Comparison of ENCODE assay signal across 9 cellular contexts in the genomic region with DNA sequence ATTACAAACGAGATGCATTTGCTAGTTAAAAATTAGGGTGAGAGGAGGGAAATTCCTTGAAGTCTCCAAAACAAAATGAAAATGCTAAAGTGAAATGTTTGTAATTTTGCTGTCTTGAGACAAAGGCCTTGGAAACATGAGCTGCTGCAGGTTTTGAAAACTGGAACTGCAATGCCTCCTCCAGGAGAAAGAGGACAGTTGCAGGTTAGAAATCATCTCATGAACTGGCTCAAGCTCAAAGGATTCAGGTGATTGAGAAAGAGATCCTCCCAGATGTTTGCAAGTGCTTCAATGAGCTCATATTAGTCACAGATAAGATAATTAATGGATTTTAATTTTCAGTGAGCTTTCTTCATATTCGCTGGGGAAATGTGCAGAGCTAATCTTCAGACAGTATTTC. TPM values are rescaled to one million over a fixed set of nuclear protein-coding genes. Genes with fewer than 3 reads are reported as not detected.
DNase-seq lines count a peak whose midpoint lies in the region; ATAC-seq and TF ChIP-seq lines count a peak whose summit lies in the region.
"Had no signal": no experiment of that assay in that cellular context is flagged by ENCODE, and none has a peak within 500 bp of the region (broad histone marks: within the 10 kb centered on the region; RNA-seq: fewer than 3 reads in every experiment).

No MANE protein-coding gene starts in this region.

- no peaks in the 10 kb centered on the region for H3K27me3 Mint-ChIP-seq in Calu3 (ENCODE audit: unreplicated experiment)
- peaks cover 0 to 4% (median 3%) of the 10 kb centered on the region in 3 donors for H3K27me3 Mint-ChIP-seq in CD14-positive monocyte (ENCODE audit: low read depth in 3 of 3)

- BruUV-seq in Calu3 (replicated peaks; lab: Mats Ljungman, UMichigan) = no TSS peak

- H3K4me1 ChIP-seq in MM.1S (ENCODE audit: low read length) (no peaks in the 10 kb centered on the region), mesendoderm (ENCODE audit: control insufficient read depth, low read depth, low read length) (no peaks in the 10 kb centered on the region)

- no peak overlapping the region for H3K23ac ChIP-seq in mesendoderm (ENCODE audit: low read length)

- no peaks in the 10 kb centered on the region for H3K27me3 ChIP-seq in MM.1S (replicated peaks; ENCODE audit: insufficient read depth, low read length)
- no peaks in the 10 kb centered on the region for H3K27me3 ChIP-seq in mesendoderm (ENCODE audit: insufficient read depth, low read length, poor library complexity)

- H3K4me3 ChIP-seq in MM.1S (ENCODE audit: low read length) (no peak overlapping the region), mesendoderm (ENCODE audit: low read length) (no peak overlapping the region)

- H3K27ac Mint-ChIP-seq in Calu3 (ENCODE audit: unreplicated experiment) (no peak overlapping the region), CD14-positive monocyte (no peak overlapping the region)

- H3K4me2 ChIP-seq in MM.1S (ENCODE audit: low read depth, low read length) (no peak overlapping the region), mesendoderm (ENCODE audit: low read length) (no peak overlapping the region)

- no peak for ATAC-seq in HG03095 (IDR thresholded peaks at IDR 0.05; ENCODE audit: unreplicated experiment)
- no peak for ATAC-seq in GM18870 (IDR thresholded peaks at IDR 0.05; ENCODE audit: unreplicated experiment)

- H2BK15ac ChIP-seq in mesendoderm (replicated peaks; ENCODE audit: low read depth) = no peak overlapping the region

- H3K9ac ChIP-seq in MM.1S (ENCODE audit: low read length) (no peak overlapping the region), mesendoderm (ENCODE audit: low read length) (no peak overlapping the region)

- no peak overlapping the region for H3K4me3 Mint-ChIP-seq in Calu3 (ENCODE audit: low read depth, unreplicated experiment)
- H3K4me3 Mint-ChIP-seq in CD14-positive monocyte = no peak overlapping the region

- H2BK120ac ChIP-seq in mesendoderm (ENCODE audit: low read depth, low read length) = no peak overlapping the region

- H3K9me2 ChIP-seq in MM.1S (replicated peaks; ENCODE audit: insufficient read depth, low read length) = no peaks in the 10 kb centered on the region

- H3K56ac ChIP-seq in mesendoderm (ENCODE audit: low read length) = no peak overlapping the region

- no peaks in the 10 kb centered on the region for H3K9me3 ChIP-seq in MM.1S (replicated peaks; ENCODE audit: insufficient read depth, low read length)

- H3K27ac ChIP-seq in MM.1S (ENCODE audit: low read length) (no peak overlapping the region), mesendoderm (ENCODE audit: low read depth, low read length) (no peak overlapping the region)

- H3K79me1 ChIP-seq in mesendoderm (ENCODE audit: low read length) = no peaks in the 10 kb centered on the region

- H4K20me1 ChIP-seq in MM.1S (ENCODE audit: insufficient read depth, low read length) = no peaks in the 10 kb centered on the region

- no peak overlapping the region for H2AK5ac ChIP-seq in mesendoderm (ENCODE audit: low read length)

- intact Hi-C loops in Calu3 (cut with micrococcal nuclease; ENCODE audit: unreplicated experiment) (loop anchor here (1.0 to 5.0 kb wide), 2 partner anchors 243 to 1198 kb away; no protein-coding TSS in a partner anchor), CD14-positive monocyte (cut with micrococcal nuclease) (no loop called here)

- H3K4ac ChIP-seq in mesendoderm (ENCODE audit: low read depth, low read length) = no peak overlapping the region

- peaks cover 9% of the 10 kb centered on the region for H3K4me1 Mint-ChIP-seq in Calu3 (ENCODE audit: low read depth, unreplicated experiment)
- H3K4me1 Mint-ChIP-seq in CD14-positive monocyte = peaks cover 13% of the 10 kb centered on the region

- H3K36me3 Mint-ChIP-seq in Calu3 (ENCODE audit: insufficient read depth, unreplicated experiment) (no peaks in the 10 kb centered on the region), CD14-positive monocyte (no peaks in the 10 kb centered on the region)

- peak; percentile 14 for TF ChIP-seq CTCF in Calu3 (IDR thresholded peaks at IDR 0.05; ENCODE audit: unreplicated experiment)
- 0 out of 2 replicates have a peak, but pooled peaks have one; percentile 12 for TF ChIP-seq CTCF in MM.1S (IDR thresholded peaks at IDR 0.05; ENCODE audit: low read length)
- TF ChIP-seq CTCF in CD14-positive monocyte (IDR thresholded peaks at IDR 0.05) = no peak

- DNase-seq in Calu3 (no peak), MM.1S (peak; percentile 15), amniotic epithelial cell (ENCODE audit: low read depth) (peak; percentile 94), mesendoderm (peak; percentile 54), T-helper 9 cell (no peak), CD14-positive monocyte (ENCODE audit: low spot score) (no peak)
- DNase-seq: activated CD4-positive, CD25-positive, alpha-beta regulatory T cell treated with anti-CD3 and anti-CD28 coated beads, Interleukin-2, amount 50 U/mL, for 72 hours had no signal

- WGBS in mesendoderm (ENCODE audit: extremely low coverage, insufficient coverage, low lambda C conversion rate) = no CpG with 5 or more reads among the region's 2 CpGs

- no peak overlapping the region for H3K18ac ChIP-seq in mesendoderm (ENCODE audit: low read length)

- no peaks in the 10 kb centered on the region for H3F3A ChIP-seq in MM.1S (ENCODE audit: insufficient read depth, low read length)

- H3K9me3 Mint-ChIP-seq in Calu3 (ENCODE audit: low read depth, unreplicated experiment) = no peaks in the 10 kb centered on the region
- no peaks in the 10 kb centered on the region for H3K9me3 Mint-ChIP-seq in CD14-positive monocyte

- H3K79me2 ChIP-seq in MM.1S (ENCODE audit: low read length) (no peaks in the 10 kb centered on the region), mesendoderm (ENCODE audit: control insufficient read depth, insufficient read depth, low read length) (no peaks in the 10 kb centered on the region)

- H4K5ac ChIP-seq in mesendoderm (ENCODE audit: low read length) = no peak overlapping the region

- CTCF ChIA-PET in Calu3 (lab: Charles Lee) = interaction anchor here (0.7 to 1.6 kb wide), 8 partner anchors 10 to 1922 kb away, joined by 3 to 5 read pairs (median 4); no protein-coding TSS in a partner anchor

- no peak overlapping the region for H4K8ac ChIP-seq in mesendoderm (ENCODE audit: low read depth, low read length)

- H3K36me3 ChIP-seq in MM.1S (replicated peaks; ENCODE audit: insufficient read depth, low read length) (no peaks in the 10 kb centered on the region), mesendoderm (ENCODE audit: control insufficient read depth, insufficient read depth, low read length) (no peaks in the 10 kb centered on the region)

- no peak overlapping the region for H2BK5ac ChIP-seq in mesendoderm (ENCODE audit: low read length)

- H2AFZ ChIP-seq in MM.1S (ENCODE audit: low read length) = no peak overlapping the region

RNA-seq across cellular contexts. Expression of a gene that starts 32.4 kb away (rescaled TPM):
- total RNA-seq in Calu3 (2022) = not detected in 2 replicates
- not detected for polyA plus RNA-seq in mesendoderm (2013, experiment 1 of 2)
- polyA plus RNA-seq in mesendoderm (2013, experiment 2 of 2) = 0.06 TPM
- not detected for polyA plus RNA-seq in CD14-positive monocyte

Comparison
In these comparisons a context has a peak if more than half of its experiments do, and no peak if none do; other contexts are left out.
1. DNase-seq: peak in MM.1S (single experiment), amniotic epithelial cell (single experiment) and mesendoderm (single experiment); none in Calu3 (single experiment), T-helper 9 cell (single experiment) and CD14-positive monocyte (single experiment).